Comparison of ENCODE assay signal across 13 cellular contexts in genomic region chr4:2938906-2939305, GRCh38. TPM values are rescaled to one million over a fixed set of nuclear protein-coding genes. Genes with fewer than 3 reads are reported as not detected.
A peak's percentile ranks its signal among the peaks of the same experiment; 100 is the strongest.
DNase-seq lines count a peak whose midpoint lies in the region; ATAC-seq and TF ChIP-seq lines count a peak whose summit lies in the region.
"Had no signal": no experiment of that assay in that cellular context is flagged by ENCODE, and none has a peak within 500 bp of the region (broad histone marks: within the 10 kb centered on the region; RNA-seq: fewer than 3 reads in every experiment).

No MANE protein-coding gene starts in this region.

- peak overlapping the region; percentile 64 for H3K27ac Mint-ChIP-seq in activated CD8-positive, alpha-beta T cell treated with anti-CD3 and anti-CD28 coated beads for 36 hours
- no peak overlapping the region for H3K27ac Mint-ChIP-seq in activated CD8-positive, alpha-beta T cell treated with anti-CD3 and anti-CD28 coated beads, Interleukin-2, amount 10 ng/mL, durations not matched to agents 7 days and 5 days
- H3K27ac Mint-ChIP-seq in T-helper 17 cell, result peak overlapping the region; percentile 85
- peak overlapping the region; percentile 69 to 85 for H3K27ac Mint-ChIP-seq in effector memory CD8-positive, alpha-beta T cell
- H3K27ac Mint-ChIP-seq in stimulated activated naive B cell treated with anti-CD40 and anti-IgM and Interleukin-4, amounts not matched to agents 10 μg/mL and 1 μg/mL and 100 μg/mL, for 72 hours, result peak overlapping the region; percentile 65
- H3K27ac Mint-ChIP-seq: T-helper 1 cell treated with Interleukin-12 subunit alpha and Interleukin-12 subunit beta and Interleukin-4 antibody, amounts not matched to agents 30 μg/mL and 1 μg/mL, for 36 hours had no signal

- CTCF ChIA-PET in activated CD8-positive, alpha-beta T cell treated with anti-CD3 and anti-CD28 coated beads for 36 hours (lab: Charles Lee), result interaction anchor here (1.0 to 6.2 kb wide), 3 partner anchors 10 to 177 kb away, joined by 3 to 59 read pairs (median 4); no protein-coding TSS in a partner anchor
- CTCF ChIA-PET in activated CD8-positive, alpha-beta T cell treated with anti-CD3 and anti-CD28 coated beads, Interleukin-2, amount 10 ng/mL, durations not matched to agents 7 days and 5 days (lab: Charles Lee), result interaction anchor here (4.3 kb wide), 1 partner anchor 15 kb away, joined by 44 read pairs; no protein-coding TSS in a partner anchor

- POLR2A ChIA-PET in activated CD8-positive, alpha-beta T cell treated with anti-CD3 and anti-CD28 coated beads for 36 hours (lab: Charles Lee), result interaction anchor here (1.4 to 7.6 kb wide), 2 partner anchors 11 to 24 kb away, joined by 5 to 121 read pairs; no protein-coding TSS in a partner anchor
- POLR2A ChIA-PET in activated CD8-positive, alpha-beta T cell treated with anti-CD3 and anti-CD28 coated beads, Interleukin-2, amount 10 ng/mL, durations not matched to agents 7 days and 5 days (lab: Charles Lee), result no interaction called here

- TF ChIP-seq CTCF in activated CD8-positive, alpha-beta T cell treated with anti-CD3 and anti-CD28 coated beads for 36 hours (IDR thresholded peaks at IDR 0.05), result no peak

- H3K36me3 Mint-ChIP-seq in activated CD8-positive, alpha-beta T cell treated with anti-CD3 and anti-CD28 coated beads for 36 hours (ENCODE audit: low read depth), result peaks cover 71% of the 10 kb centered on the region
- peaks cover 63% of the 10 kb centered on the region for H3K36me3 Mint-ChIP-seq in activated CD8-positive, alpha-beta T cell treated with anti-CD3 and anti-CD28 coated beads, Interleukin-2, amount 10 ng/mL, durations not matched to agents 7 days and 5 days (ENCODE audit: low read depth)
- H3K36me3 Mint-ChIP-seq in T-helper 17 cell (ENCODE audit: low read depth), result peaks cover 4% of the 10 kb centered on the region
- peaks cover 84% of the 10 kb centered on the region for H3K36me3 Mint-ChIP-seq in effector memory CD8-positive, alpha-beta T cell (ENCODE audit: insufficient read depth)
- peaks cover 53 to 71% of the 10 kb centered on the region in 2 donors for H3K36me3 Mint-ChIP-seq in stimulated activated naive B cell treated with anti-CD40 and anti-IgM and Interleukin-4, amounts not matched to agents 10 μg/mL and 1 μg/mL and 100 μg/mL, for 72 hours

- no peak for ATAC-seq in activated CD8-positive, alpha-beta T cell treated with anti-CD3 and anti-CD28 coated beads for 36 hours
- no peak for ATAC-seq in activated CD8-positive, alpha-beta T cell treated with anti-CD3 and anti-CD28 coated beads, Interleukin-2, amount 10 ng/mL, durations not matched to agents 7 days and 5 days
- ATAC-seq in T-helper 17 cell, result no peak
- no peak for ATAC-seq in effector memory CD8-positive, alpha-beta T cell (replicated peaks)
- no peak for ATAC-seq in stimulated activated naive B cell treated with anti-CD40 and anti-IgM and Interleukin-4, amounts not matched to agents 10 μg/mL and 1 μg/mL and 100 μg/mL, for 72 hours (replicated peaks)
- ATAC-seq in GM18858 (IDR thresholded peaks at IDR 0.05; ENCODE audit: unreplicated experiment), result no peak

- peaks cover 2% of the 10 kb centered on the region for H3K9me3 ChIP-seq in T-helper 17 cell (ENCODE audit: control insufficient read depth, low read length, poor library complexity, severe bottlenecking)

- H3K4me3 Mint-ChIP-seq in activated CD8-positive, alpha-beta T cell treated with anti-CD3 and anti-CD28 coated beads for 36 hours, result no peak overlapping the region
- H3K4me3 Mint-ChIP-seq in activated CD8-positive, alpha-beta T cell treated with anti-CD3 and anti-CD28 coated beads, Interleukin-2, amount 10 ng/mL, durations not matched to agents 7 days and 5 days, result no peak overlapping the region
- no peak overlapping the region for H3K4me3 Mint-ChIP-seq in T-helper 17 cell
- peak overlapping the region in 1 of 2 donors; percentile 25 for H3K4me3 Mint-ChIP-seq in effector memory CD8-positive, alpha-beta T cell
- peak overlapping the region in 1 of 2 donors; percentile 17 for H3K4me3 Mint-ChIP-seq in stimulated activated naive B cell treated with anti-CD40 and anti-IgM and Interleukin-4, amounts not matched to agents 10 μg/mL and 1 μg/mL and 100 μg/mL, for 72 hours
- H3K4me3 Mint-ChIP-seq: T-helper 1 cell treated with Interleukin-12 subunit alpha and Interleukin-12 subunit beta and Interleukin-4 antibody, amounts not matched to agents 30 μg/mL and 1 μg/mL, for 36 hours had no signal

- H3K9me3 Mint-ChIP-seq in activated CD8-positive, alpha-beta T cell treated with anti-CD3 and anti-CD28 coated beads for 36 hours, result no peaks in the 10 kb centered on the region
- H3K9me3 Mint-ChIP-seq in activated CD8-positive, alpha-beta T cell treated with anti-CD3 and anti-CD28 coated beads, Interleukin-2, amount 10 ng/mL, durations not matched to agents 7 days and 5 days (ENCODE audit: insufficient read depth), result no peaks in the 10 kb centered on the region
- no peaks in the 10 kb centered on the region for H3K9me3 Mint-ChIP-seq in effector memory CD8-positive, alpha-beta T cell
- no peaks in the 10 kb centered on the region for H3K9me3 Mint-ChIP-seq in stimulated activated naive B cell treated with anti-CD40 and anti-IgM and Interleukin-4, amounts not matched to agents 10 μg/mL and 1 μg/mL and 100 μg/mL, for 72 hours
- H3K9me3 Mint-ChIP-seq: brain; T-helper 1 cell treated with Interleukin-12 subunit alpha and Interleukin-12 subunit beta and Interleukin-4 antibody, amounts not matched to agents 30 μg/mL and 1 μg/mL, for 36 hours had no signal

- DNase-seq in activated CD8-positive, alpha-beta T cell treated with anti-CD3 and anti-CD28 coated beads for 36 hours, result no peak
- DNase-seq in activated CD8-positive, alpha-beta T cell treated with anti-CD3 and anti-CD28 coated beads, Interleukin-2, amount 10 ng/mL, durations not matched to agents 7 days and 5 days, result no peak
- no peak for DNase-seq in T-helper 17 cell
- DNase-seq in effector memory CD8-positive, alpha-beta T cell, result no peak
- no peak for DNase-seq in stimulated activated naive B cell treated with anti-CD40 and anti-IgM and Interleukin-4, amounts not matched to agents 10 μg/mL and 1 μg/mL and 100 μg/mL, for 72 hours
- no peak for DNase-seq in inferior parietal cortex (ENCODE audit: extremely low spot score)
- no peak for DNase-seq in UCSD-AML1 (lab: John Stamatoyannopoulos, UW; ENCODE audit: unreplicated experiment)
- DNase-seq: glutamatergic neuron, kidney glomerular epithelial cell, NCI-H1092 had no signal

- no peaks in the 10 kb centered on the region for H3K27me3 Mint-ChIP-seq in activated CD8-positive, alpha-beta T cell treated with anti-CD3 and anti-CD28 coated beads for 36 hours
- no peaks in the 10 kb centered on the region for H3K27me3 Mint-ChIP-seq in activated CD8-positive, alpha-beta T cell treated with anti-CD3 and anti-CD28 coated beads, Interleukin-2, amount 10 ng/mL, durations not matched to agents 7 days and 5 days (ENCODE audit: low read depth)
- no peaks in the 10 kb centered on the region for H3K27me3 Mint-ChIP-seq in T-helper 17 cell
- no peaks in the 10 kb centered on the region for H3K27me3 Mint-ChIP-seq in effector memory CD8-positive, alpha-beta T cell
- no peaks in the 10 kb centered on the region for H3K27me3 Mint-ChIP-seq in stimulated activated naive B cell treated with anti-CD40 and anti-IgM and Interleukin-4, amounts not matched to agents 10 μg/mL and 1 μg/mL and 100 μg/mL, for 72 hours

- peaks cover 56% of the 10 kb centered on the region for H3K4me1 Mint-ChIP-seq in activated CD8-positive, alpha-beta T cell treated with anti-CD3 and anti-CD28 coated beads for 36 hours (ENCODE audit: low read depth)
- peaks cover 61% of the 10 kb centered on the region for H3K4me1 Mint-ChIP-seq in activated CD8-positive, alpha-beta T cell treated with anti-CD3 and anti-CD28 coated beads, Interleukin-2, amount 10 ng/mL, durations not matched to agents 7 days and 5 days (ENCODE audit: low read depth)
- peaks cover 33% of the 10 kb centered on the region for H3K4me1 Mint-ChIP-seq in T-helper 17 cell
- peaks cover 40 to 45% of the 10 kb centered on the region in 2 donors for H3K4me1 Mint-ChIP-seq in effector memory CD8-positive, alpha-beta T cell (ENCODE audit: low read depth in 2 of 2)
- H3K4me1 Mint-ChIP-seq in stimulated activated naive B cell treated with anti-CD40 and anti-IgM and Interleukin-4, amounts not matched to agents 10 μg/mL and 1 μg/mL and 100 μg/mL, for 72 hours, result peaks cover 28 to 50% of the 10 kb centered on the region in 2 donors

- intact Hi-C loops in activated CD8-positive, alpha-beta T cell treated with anti-CD3 and anti-CD28 coated beads for 36 hours (cut with micrococcal nuclease), result loop anchor here (5.0 kb wide), 3 partner anchors 92 to 192 kb away; no protein-coding TSS in a partner anchor

RNA-seq across cellular contexts. Expression of gene NOP14, which starts 24.3 kb away (rescaled TPM):
- total RNA-seq in activated CD8-positive, alpha-beta T cell treated with anti-CD3 and anti-CD28 coated beads for 36 hours, result 10 to 100 TPM; 76.8 to 77.3 TPM
- total RNA-seq in activated CD8-positive, alpha-beta T cell treated with anti-CD3 and anti-CD28 coated beads, Interleukin-2, amount 10 ng/mL, durations not matched to agents 7 days and 5 days, result 10 to 100 TPM; 47.6 to 52.3 TPM
- total RNA-seq in T-helper 17 cell, result 10 to 100 TPM; 32.8 to 34.0 TPM

RNA-seq across cellular contexts. Expression of gene GRK4, which starts 24.5 kb away (rescaled TPM):
- total RNA-seq in activated CD8-positive, alpha-beta T cell treated with anti-CD3 and anti-CD28 coated beads for 36 hours, result 1 to 10 TPM; 2.8 to 3.0 TPM
- 1 to 10 TPM; 2.2 to 2.6 TPM for total RNA-seq in activated CD8-positive, alpha-beta T cell treated with anti-CD3 and anti-CD28 coated beads, Interleukin-2, amount 10 ng/mL, durations not matched to agents 7 days and 5 days
- 1 to 10 TPM; 1.7 to 3.6 TPM for total RNA-seq in T-helper 17 cell
